In genomic region chr4:106864231-106864630, GRCh38 we compare ENCODE assay signal across 1 cellular context.
TF ChIP-seq lines count a peak whose summit lies in the region.

No MANE protein-coding gene starts in this region.

TF ChIP-seq in HepG2, 621 proteins besides CTCF, POLR2A, EP300 and RAD21 (continued from another document):
- TF ChIP-seq RNF219 (CRISPR knock-in tag; IDR thresholded peaks at IDR 0.05) (no peak), ZNF629 (CRISPR knock-in tag; conservative IDR thresholded peaks at IDR 0.05) (no peak), CC2D1A (CRISPR knock-in tag; IDR thresholded peaks at IDR 0.05) (no peak), E2F5 (CRISPR knock-in tag; conservative IDR thresholded peaks at IDR 0.05) (no peak)
